Comparison of ENCODE assay signal across 17 cellular contexts in genomic region chr3:134235677-134236076, GRCh38. TPM values are rescaled to one million over a fixed set of nuclear protein-coding genes. Genes with fewer than 3 reads are reported as not detected.
DNase-seq lines count a peak whose midpoint lies in the region; ATAC-seq and TF ChIP-seq lines count a peak whose summit lies in the region.
"Had no signal": no experiment of that assay in that cellular context is flagged by ENCODE, and none has a peak within 500 bp of the region (broad histone marks: within the 10 kb centered on the region; RNA-seq: fewer than 3 reads in every experiment).

No MANE protein-coding gene starts in this region.

- H3K27me3 Mint-ChIP-seq in GM23338 (ENCODE audit: insufficient read depth, low read depth, poor library complexity) = peaks cover 1% of the 10 kb centered on the region
- no peaks in the 10 kb centered on the region for H3K27me3 Mint-ChIP-seq in stimulated activated naive B cell treated with anti-CD40 and anti-IgM and Interleukin-4, amounts not matched to agents 10 μg/mL and 1 μg/mL and 100 μg/mL, for 72 hours
- H3K27me3 Mint-ChIP-seq in CD4-positive, alpha-beta memory T cell = no peaks in the 10 kb centered on the region

- peaks cover 100% of the 10 kb centered on the region for H3K79me2 ChIP-seq in GM23338 (replicated peaks; ENCODE audit: insufficient read depth)

- H3K9me2 ChIP-seq in GM23338 (ENCODE audit: insufficient read depth) = no peaks in the 10 kb centered on the region

- ATAC-seq in GM23338 = peak; percentile 63
- ATAC-seq in stimulated activated naive B cell treated with anti-CD40 and anti-IgM and Interleukin-4, amounts not matched to agents 10 μg/mL and 1 μg/mL and 100 μg/mL, for 72 hours (replicated peaks) = no peak
- ATAC-seq: activated CD8-positive, alpha-beta memory T cell treated with anti-CD3 and anti-CD28 coated beads, Interleukin-2, amount 10 ng/mL, durations not matched to agents 7 days and 5 days had no signal

- H3K36me3 Mint-ChIP-seq in GM23338 (ENCODE audit: low read depth) = no peaks in the 10 kb centered on the region
- H3K36me3 Mint-ChIP-seq in stimulated activated naive B cell treated with anti-CD40 and anti-IgM and Interleukin-4, amounts not matched to agents 10 μg/mL and 1 μg/mL and 100 μg/mL, for 72 hours = peaks cover 0 to 3% of the 10 kb centered on the region in 2 donors
- H3K36me3 Mint-ChIP-seq in CD4-positive, alpha-beta memory T cell = no peaks in the 10 kb centered on the region

- H3K4me2 ChIP-seq in GM23338 = no peak overlapping the region

- WGBS in adipose tissue, 3 donors = 82 to 90% (median 89%) methylated on average over 2 of the region's 2 CpGs

- in situ Hi-C loops in G401 (cut with HindIII; ENCODE audit: low sequenced_read_pairs) = no loop called here

- peaks cover 53% of the 10 kb centered on the region for H4K20me1 ChIP-seq in GM23338 (replicated peaks; ENCODE audit: insufficient read depth)

- CTCF ChIA-PET in CD4-positive, alpha-beta memory T cell (lab: Charles Lee; ENCODE audit: partially characterized antibody) = interaction anchor here (4.0 kb wide), 1 partner anchor 22 kb away, joined by 29 read pairs; no protein-coding TSS in a partner anchor

- DNase-seq in GM23338 (ENCODE audit: low spot score) = no peak
- DNase-seq in kidney tubule cell (ENCODE audit: low spot score) = peak; percentile 25
- DNase-seq in stimulated activated naive B cell treated with anti-CD40 and anti-IgM and Interleukin-4, amounts not matched to agents 10 μg/mL and 1 μg/mL and 100 μg/mL, for 72 hours = no peak
- no peak for DNase-seq in RKO (ENCODE audit: low spot score)
- DNase-seq in glomerular visceral epithelial cell (ENCODE audit: extremely low spot score) = no peak
- no peak for DNase-seq in CD4-positive, alpha-beta memory T cell
- no peak for DNase-seq in G401 (ENCODE audit: low spot score)
- DNase-seq: activated CD8-positive, alpha-beta memory T cell treated with anti-CD3 and anti-CD28 coated beads, Interleukin-2, amount 10 ng/mL, durations not matched to agents 7 days and 5 days; activated naive CD4-positive, alpha-beta T cell; central memory CD4-positive, alpha-beta T cell; DMS53; kidney glomerular epithelial cell; NCI-H2029 treated with DMSO at 0.1 percent for 48 hours; NCI-H774; stimulated activated CD4-positive, alpha-beta T cell treated with anti-CD3 and anti-CD28 coated beads, Interleukin-1b, Interleukin-23, amount 100 ng/mL, for 48 hours; WERI-Rb-1 had no signal

- H2AFZ ChIP-seq in GM23338 = no peak overlapping the region

- H3K9me3 ChIP-seq in CD4-positive, alpha-beta memory T cell (ENCODE audit: control insufficient read depth in 1 of 2, low read length in 2 of 2) = no peaks in the 10 kb centered on the region

- no peaks in the 10 kb centered on the region for H3K27me3 ChIP-seq in GM23338 (ENCODE audit: insufficient read depth)
- H3K27me3 ChIP-seq in CD4-positive, alpha-beta memory T cell (ENCODE audit: insufficient read depth, low read length) = no peaks in the 10 kb centered on the region

- intact Hi-C loops in CD4-positive, alpha-beta memory T cell (cut with micrococcal nuclease) = loop anchor here (10.0 kb wide), 1 partner anchor 1511 kb away; the partner anchor contains the start of gene NPHP3

- peaks cover 31% of the 10 kb centered on the region for H3K4me1 ChIP-seq in GM23338 (ENCODE audit: insufficient read depth)
- H3K4me1 ChIP-seq in CD4-positive, alpha-beta memory T cell (ENCODE audit: insufficient read depth, low read length) = peaks cover 60% of the 10 kb centered on the region

- no peaks in the 10 kb centered on the region for H3F3A ChIP-seq in GM23338 (replicated peaks; ENCODE audit: low read depth)

- H3K4me1 Mint-ChIP-seq in GM23338 = peaks cover 45% of the 10 kb centered on the region
- H3K4me1 Mint-ChIP-seq in stimulated activated naive B cell treated with anti-CD40 and anti-IgM and Interleukin-4, amounts not matched to agents 10 μg/mL and 1 μg/mL and 100 μg/mL, for 72 hours = peaks cover 47 to 69% of the 10 kb centered on the region in 2 donors
- H3K4me1 Mint-ChIP-seq in CD4-positive, alpha-beta memory T cell = peaks cover 59 to 84% (median 68%) of the 10 kb centered on the region in 4 donors

- H3K27ac Mint-ChIP-seq in GM23338 = peak overlapping the region; percentile 54
- H3K27ac Mint-ChIP-seq in stimulated activated naive B cell treated with anti-CD40 and anti-IgM and Interleukin-4, amounts not matched to agents 10 μg/mL and 1 μg/mL and 100 μg/mL, for 72 hours = peak overlapping the region; percentile 84
- peak overlapping the region in 1 of 7 donors; percentile 53 for H3K27ac Mint-ChIP-seq in CD4-positive, alpha-beta memory T cell
- H3K27ac Mint-ChIP-seq: activated CD8-positive, alpha-beta memory T cell treated with anti-CD3 and anti-CD28 coated beads, Interleukin-2, amount 10 ng/mL, durations not matched to agents 7 days and 5 days had no signal

- no peak overlapping the region for H3K4me3 ChIP-seq in GM23338
- H3K4me3 ChIP-seq in CD4-positive, alpha-beta memory T cell (ENCODE audit: low read length in 2 of 2) = no peak overlapping the region

- POLR2A ChIA-PET in CD4-positive, alpha-beta memory T cell (lab: Charles Lee; ENCODE audit: partially characterized antibody) = no interaction called here

- H3K36me3 ChIP-seq in GM23338 (ENCODE audit: insufficient read depth) = no peaks in the 10 kb centered on the region
- no peaks in the 10 kb centered on the region for H3K36me3 ChIP-seq in CD4-positive, alpha-beta memory T cell (ENCODE audit: insufficient read depth, low read length)
- H3K36me3 ChIP-seq: WERI-Rb-1 had no signal

- no peak overlapping the region for H3K4me3 Mint-ChIP-seq in GM23338
- peak overlapping the region; percentile 19 to 43 for H3K4me3 Mint-ChIP-seq in stimulated activated naive B cell treated with anti-CD40 and anti-IgM and Interleukin-4, amounts not matched to agents 10 μg/mL and 1 μg/mL and 100 μg/mL, for 72 hours
- peak overlapping the region in 3 of 8 donors; percentile 27 to 65 (median 34) for H3K4me3 Mint-ChIP-seq in CD4-positive, alpha-beta memory T cell
- H3K4me3 Mint-ChIP-seq: activated CD8-positive, alpha-beta memory T cell treated with anti-CD3 and anti-CD28 coated beads, Interleukin-2, amount 10 ng/mL, durations not matched to agents 7 days and 5 days had no signal

- no peak for TF ChIP-seq CTCF in GM23338 (conservative IDR thresholded peaks at IDR 0.05; ENCODE audit: low read depth in 2 of 2)

- no peaks in the 10 kb centered on the region for H3K9me3 Mint-ChIP-seq in GM23338
- peaks cover 0 to 1% of the 10 kb centered on the region in 2 donors for H3K9me3 Mint-ChIP-seq in stimulated activated naive B cell treated with anti-CD40 and anti-IgM and Interleukin-4, amounts not matched to agents 10 μg/mL and 1 μg/mL and 100 μg/mL, for 72 hours
- H3K9me3 Mint-ChIP-seq in CD4-positive, alpha-beta memory T cell = no peaks in the 10 kb centered on the region

- H3K27ac ChIP-seq in GM23338 (ENCODE audit: low read depth) (no peak overlapping the region), adipose tissue (ENCODE audit: low read depth, low read length) (peak overlapping the region; percentile 38)
- no peak overlapping the region for H3K27ac ChIP-seq in CD4-positive, alpha-beta memory T cell (ENCODE audit: low read depth, low read length)
- H3K27ac ChIP-seq: WERI-Rb-1 had no signal

TF ChIP-seq in GM23338, 12 proteins besides CTCF, POLR2A, EP300 and RAD21 (continues in another document):
- TF ChIP-seq JUNB (IDR thresholded peaks at IDR 0.05; ENCODE audit: unreplicated experiment) (no peak), CREB1 (CRISPR knock-in tag; IDR thresholded peaks at IDR 0.05; ENCODE audit: low read depth) (no peak), EZH2 (IDR thresholded peaks at IDR 0.05; ENCODE audit: low read depth, unreplicated experiment) (no peak), ETS1 (IDR thresholded peaks at IDR 0.05) (no peak), NANOG (IDR thresholded peaks at IDR 0.05; ENCODE audit: borderline replicate concordance) (no peak), REST (IDR thresholded peaks at IDR 0.05; ENCODE audit: unreplicated experiment) (no peak), ZNF331 (CRISPR knock-in tag; IDR thresholded peaks at IDR 0.05; ENCODE audit: low read depth) (no peak)

RNA-seq across cellular contexts. Expression of gene RYK, which starts 15.0 kb away (rescaled TPM):
- 84.2 and 94.8 TPM in 2 replicates for total RNA-seq in GM23338 (2014; rRNA removed; shearing (Covaris generic))
- polyA plus RNA-seq in GM23338 (2016; fragmentation: Nextera tagmentation; extraction: Ambion mirVana) = 24.9 and 31.4 TPM in 2 replicates
- polyA plus RNA-seq in adipose tissue = 10 to 100 TPM; 16.0 to 44.3 (median 26.2) TPM
- 10 to 100 TPM; 44.7 to 47.9 TPM for total RNA-seq in CD4-positive, alpha-beta memory T cell
- 1 to 10 TPM; 4.8 to 9.8 TPM for polyA plus RNA-seq in CD4-positive, alpha-beta memory T cell
- total RNA-seq in G401 (2014; rRNA removed; shearing (Covaris generic)) = 88.1 and 131 TPM in 2 replicates
